Comparison of ENCODE assay signal across 8 cellular contexts in genomic region chr6:30483677-30484279, GRCh38. TPM values are rescaled to one million over a fixed set of nuclear protein-coding genes. Genes with fewer than 3 reads are reported as not detected.
A peak's percentile ranks its signal among the peaks of the same experiment; 100 is the strongest.
DNase-seq lines count a peak whose midpoint lies in the region; ATAC-seq and TF ChIP-seq lines count a peak whose summit lies in the region.

No MANE protein-coding gene starts in this region.

- H3K4me1 ChIP-seq in mammary epithelial cell (ENCODE audit: insufficient read depth, low read length): peaks cover 15% of the 10 kb centered on the region
- H3K4me1 ChIP-seq in lower lobe of right lung: peaks cover 12% of the 10 kb centered on the region

- no peak overlapping the region for H3K9ac ChIP-seq in mammary epithelial cell (ENCODE audit: insufficient read depth, low read length)

- no peak overlapping the region for H2AFZ ChIP-seq in mammary epithelial cell (ENCODE audit: low read depth, low read length)

- no peaks in the 10 kb centered on the region for H3K36me3 ChIP-seq in mammary epithelial cell (ENCODE audit: insufficient read depth, low read length)
- no peaks in the 10 kb centered on the region for H3K36me3 ChIP-seq in lower lobe of right lung

- dilution Hi-C loops in mammary epithelial cell (cut with HindIII; ENCODE audit: low sequenced_read_pairs): no loop called here

- POLR2A ChIA-PET in AG04450 (lab: Yijun Ruan, JAX): no interaction called here

- H3K9me3 ChIP-seq in AG04450 (ENCODE audit: control insufficient read depth, insufficient read depth, low read length) (no peaks in the 10 kb centered on the region; the same call in 1 of the 2 replicates), mammary epithelial cell (replicated peaks; ENCODE audit: insufficient read depth, low read length) (no peaks in the 10 kb centered on the region), lower lobe of right lung (no peaks in the 10 kb centered on the region)

- CTCF ChIA-PET in AG04450 (lab: Charles Lee): interaction anchor here (0.6 to 9.5 kb wide), 22 partner anchors 10 to 603 kb away, joined by 3 to 437 read pairs (median 6); partner anchors contain the start of genes ABCF1 and PRR3
- CTCF ChIA-PET in mammary epithelial cell (lab: Charles Lee; ENCODE audit: low non-redundant PET): interaction anchor here (0.6 kb wide), 1 partner anchor 201 kb away, joined by 3 read pairs; no protein-coding TSS in a partner anchor

- ATAC-seq in lower lobe of right lung: peak; percentile 22 to 64
- ATAC-seq in HG03108 (IDR thresholded peaks at IDR 0.05; ENCODE audit: unreplicated experiment): no peak

- no peaks in the 10 kb centered on the region for H3K79me2 ChIP-seq in mammary epithelial cell (ENCODE audit: insufficient read depth, low read length)

- H3K27me3 ChIP-seq in AG04450 (ENCODE audit: control insufficient read depth, insufficient read depth, low read length) (peaks cover 34% of the 10 kb centered on the region), mammary epithelial cell (ENCODE audit: insufficient read depth, low read length) (peaks cover 10% of the 10 kb centered on the region), lower lobe of right lung (ENCODE audit: low read depth) (peaks cover 36% of the 10 kb centered on the region)

- intact Hi-C loops in mammary epithelial cell (cut with micrococcal nuclease): loop anchor here (1.0 to 2.0 kb wide), 5 partner anchors 49 to 603 kb away; no protein-coding TSS in a partner anchor
- intact Hi-C loops in lower lobe of right lung (cut with DNase I): loop anchor here (10.0 kb wide), 1 partner anchor 61 kb away; no protein-coding TSS in a partner anchor

- H3K4me3 ChIP-seq in AG04450 (ENCODE audit: low read depth, low read length) (no peak overlapping the region), mammary epithelial cell (replicated peaks in 1 of 3; ENCODE audit: insufficient read depth in 1 of 3, low read depth in 2 of 3, low read length in 3 of 3) (no peak overlapping the region), lower lobe of right lung (no peak overlapping the region)

- H4K20me1 ChIP-seq in mammary epithelial cell (ENCODE audit: insufficient read depth, low read length): no peaks in the 10 kb centered on the region

- WGBS in mammary epithelial cell (ENCODE audit: low coverage, missing lambda C conversion rate): 13% methylated on average over 7 of the region's 7 CpGs

- H3K27ac ChIP-seq in AG04450 (ENCODE audit: low read depth, low read length): no peak overlapping the region
- no peak overlapping the region for H3K27ac ChIP-seq in mammary epithelial cell (ENCODE audit: insufficient read depth, low read depth, low read length)
- no peak overlapping the region for H3K27ac ChIP-seq in lower lobe of right lung

- no peak for DNase-seq in AG04450 (ENCODE audit: low read depth, low spot score)
- no peak for DNase-seq in GM10266 (ENCODE audit: extremely low spot score)
- DNase-seq in NCI-H748 treated with DMSO at 0.1 percent for 48 hours (lab: John Stamatoyannopoulos, UW): peak; percentile 51
- DNase-seq in mammary epithelial cell: peak; percentile 50
- no peak for DNase-seq in lower lobe of right lung
- DNase-seq in putamen (ENCODE audit: low spot score): no peak
- DNase-seq in NCI-H345 (lab: John Stamatoyannopoulos, UW): no peak

- in situ Hi-C loops in mammary epithelial cell (cut with MboI; ENCODE audit: low sequenced_read_pairs in 2 of 2): loop anchor here in 1 of 2 donors (5.0 to 10.0 kb wide), 2 partner anchors 59 to 191 kb away; partner anchors contain the start of gene DHX16

- H3K4me2 ChIP-seq in mammary epithelial cell (ENCODE audit: insufficient read depth, low read depth, low read length): no peak overlapping the region

- no TSS peak for BruUV-seq in mammary epithelial cell (replicated peaks; lab: Mats Ljungman, UMichigan)

- TF ChIP-seq CTCF in AG04450 (IDR thresholded peaks at IDR 0.05; ENCODE audit: low read depth, low read length) (peak; percentile 64), GM10266 (IDR thresholded peaks at IDR 0.05; ENCODE audit: control insufficient read depth, insufficient read depth, low read depth, missing control alignments) (peak; percentile 72), mammary epithelial cell (conservative IDR thresholded peaks at IDR 0.05 in 1 of 2, IDR thresholded peaks at IDR 0.05 in 1 of 2; ENCODE audit: extremely low read depth in 1 of 2, insufficient read depth in 1 of 2, low read depth in 1 of 2, low read length in 2 of 2) (peak; percentile 50 to 60), lower lobe of right lung (IDR thresholded peaks at IDR 0.05) (peak; percentile 64)

RNA-seq across cellular contexts. Expression of gene HLA-E, which starts 5.5 kb away (rescaled TPM):
- 127 and 136 TPM in 2 replicates for polyA plus RNA-seq in AG04450 (2011; rRNA removed)
- 79.3 and 95.1 TPM in 2 replicates for polyA minus RNA-seq in AG04450 (2011; rRNA and poly(A)+ RNA removed)
- 100 to 1,000 TPM; 106 to 145 TPM for total RNA-seq in mammary epithelial cell
- 77.2 TPM for polyA plus RNA-seq in mammary epithelial cell
- polyA minus RNA-seq in mammary epithelial cell: 74.7 TPM
- total RNA-seq in lower lobe of right lung: 1,079 TPM

Comparison
In these comparisons a context has a peak if more than half of its experiments do, and no peak if none do; other contexts are left out.
1. DNase-seq: peak in NCI-H748 treated with DMSO at 0.1 percent for 48 hours (single experiment) and mammary epithelial cell (single experiment); none in AG04450 (single experiment), GM10266 (single experiment), lower lobe of right lung (single experiment), putamen (single experiment) and NCI-H345 (single experiment).
2. Peak in every context shown above with its lines, with median percentiles within 50 percentile points of each other: CTCF ChIP-seq.